In genomic region chr13:100658363-100658762, GRCh38 we compare ENCODE assay signal across 11 cellular contexts. TPM values are rescaled to one million over a fixed set of nuclear protein-coding genes. Genes with fewer than 3 reads are reported as not detected.
DNase-seq lines count a peak whose midpoint lies in the region; ATAC-seq and TF ChIP-seq lines count a peak whose summit lies in the region.
"Had no signal": no experiment of that assay in that cellular context is flagged by ENCODE, and none has a peak within 500 bp of the region (broad histone marks: within the 10 kb centered on the region; RNA-seq: fewer than 3 reads in every experiment).

No MANE protein-coding gene starts in this region.

- TF ChIP-seq CTCF in ascending aorta (IDR thresholded peaks at IDR 0.05) (no peak), breast epithelium (IDR thresholded peaks at IDR 0.05) (no peak)

- no peak overlapping the region for H3K27ac Mint-ChIP-seq in activated T-cell treated with anti-CD3 and anti-CD28 coated beads, Interleukin-2, amount 50 U/mL, for 72 hours
- peak overlapping the region; percentile 80 for H3K27ac Mint-ChIP-seq in T-helper 2 cell treated with Interferon-gamma antibody and Interleukin-4, amounts not matched to agents 5 μg/mL and 100 μg/mL, for 36 hours

- H3K27ac ChIP-seq in substantia nigra (ENCODE audit: low read depth, low read length, poor library complexity, severe bottlenecking) (peak overlapping the region; percentile 99), ascending aorta (no peak overlapping the region), breast epithelium (no peak overlapping the region)
- H3K27ac ChIP-seq: SK-N-MC had no signal

- intact Hi-C loops in ascending aorta (cut with DNase I) = no loop called here
- intact Hi-C loops in breast epithelium (cut with DNase I; ENCODE audit: low total_unique reads) = no loop called here

- ATAC-seq in activated T-cell treated with anti-CD3 and anti-CD28 coated beads, Interleukin-2, amount 50 U/mL, for 72 hours (replicated peaks in 1 of 2) = peak; percentile 25 to 44
- peak; percentile 82 for ATAC-seq in HG02943 (IDR thresholded peaks at IDR 0.05; ENCODE audit: low read depth, unreplicated experiment)

- no peak for TF ChIP-seq POLR2A in breast epithelium (IDR thresholded peaks at IDR 0.05)

- no peaks in the 10 kb centered on the region for H3K9me3 ChIP-seq in ascending aorta
- H3K9me3 ChIP-seq in breast epithelium = no peaks in the 10 kb centered on the region

- H3K36me3 ChIP-seq in ascending aorta (peaks cover 19 to 27% of the 10 kb centered on the region in 2 donors), breast epithelium (no peaks in the 10 kb centered on the region)

- H3K4me1 Mint-ChIP-seq in activated T-cell treated with anti-CD3 and anti-CD28 coated beads, Interleukin-2, amount 50 U/mL, for 72 hours (ENCODE audit: low read depth) = peaks cover 9% of the 10 kb centered on the region
- peaks cover 20% of the 10 kb centered on the region for H3K4me1 Mint-ChIP-seq in T-helper 2 cell treated with Interferon-gamma antibody and Interleukin-4, amounts not matched to agents 5 μg/mL and 100 μg/mL, for 36 hours (ENCODE audit: low read depth)

- H3K4me3 ChIP-seq in ascending aorta = no peak overlapping the region
- H3K4me3 ChIP-seq in breast epithelium = no peak overlapping the region
- H3K4me3 ChIP-seq: SK-N-MC had no signal

- DNase-seq in activated T-cell treated with anti-CD3 and anti-CD28 coated beads, Interleukin-2, amount 50 U/mL, for 72 hours = no peak
- no peak for DNase-seq in activated T-cell treated with anti-CD3 and anti-CD28 coated beads for 4 hours
- DNase-seq in T-helper 2 cell treated with Interferon-gamma antibody and Interleukin-4, amounts not matched to agents 5 μg/mL and 100 μg/mL, for 36 hours (ENCODE audit: low spot score) = no peak
- DNase-seq in substantia nigra (lab: John Stamatoyannopoulos, UW) = no peak
- no peak for DNase-seq in ascending aorta (ENCODE audit: low spot score in 2 of 2)
- no peak for DNase-seq in breast epithelium (ENCODE audit: low spot score in 2 of 2)
- DNase-seq in NCI-H146 treated with DMSO at 0.1 percent for 48 hours (lab: John Stamatoyannopoulos, UW; ENCODE audit: unreplicated experiment) = no peak
- DNase-seq: activated effector memory CD4-positive, alpha-beta T cell treated with Interleukin-2 at 50 U/mL for 16 hours; NCI-H2029 had no signal

- H3K9me3 Mint-ChIP-seq in activated T-cell treated with anti-CD3 and anti-CD28 coated beads, Interleukin-2, amount 50 U/mL, for 72 hours = no peaks in the 10 kb centered on the region
- H3K9me3 Mint-ChIP-seq in T-helper 2 cell treated with Interferon-gamma antibody and Interleukin-4, amounts not matched to agents 5 μg/mL and 100 μg/mL, for 36 hours = no peaks in the 10 kb centered on the region

- H3K27me3 ChIP-seq in ascending aorta (no peaks in the 10 kb centered on the region), breast epithelium (no peaks in the 10 kb centered on the region)

- no peaks in the 10 kb centered on the region for H3K4me1 ChIP-seq in ascending aorta
- H3K4me1 ChIP-seq in breast epithelium = no peaks in the 10 kb centered on the region

- H3K4me3 Mint-ChIP-seq in activated T-cell treated with anti-CD3 and anti-CD28 coated beads, Interleukin-2, amount 50 U/mL, for 72 hours = no peak overlapping the region
- peak overlapping the region; percentile 68 for H3K4me3 Mint-ChIP-seq in T-helper 2 cell treated with Interferon-gamma antibody and Interleukin-4, amounts not matched to agents 5 μg/mL and 100 μg/mL, for 36 hours

- peaks cover 2 to 8% of the 10 kb centered on the region in 2 donors for H3K36me3 Mint-ChIP-seq in activated T-cell treated with anti-CD3 and anti-CD28 coated beads, Interleukin-2, amount 50 U/mL, for 72 hours (ENCODE audit: insufficient read depth in 2 of 2)
- H3K36me3 Mint-ChIP-seq in T-helper 2 cell treated with Interferon-gamma antibody and Interleukin-4, amounts not matched to agents 5 μg/mL and 100 μg/mL, for 36 hours (ENCODE audit: low read depth) = peaks cover 57% of the 10 kb centered on the region

- no peaks in the 10 kb centered on the region for H3K27me3 Mint-ChIP-seq in activated T-cell treated with anti-CD3 and anti-CD28 coated beads, Interleukin-2, amount 50 U/mL, for 72 hours (ENCODE audit: low read depth)
- H3K27me3 Mint-ChIP-seq in T-helper 2 cell treated with Interferon-gamma antibody and Interleukin-4, amounts not matched to agents 5 μg/mL and 100 μg/mL, for 36 hours (ENCODE audit: low read depth) = no peaks in the 10 kb centered on the region

RNA-seq across cellular contexts. Expression of gene TMTC4, which starts 16.2 kb away (rescaled TPM):
- 10 to 100 TPM; 16.1 to 18.1 TPM for total RNA-seq in activated T-cell treated with anti-CD3 and anti-CD28 coated beads, Interleukin-2, amount 50 U/mL, for 72 hours
- total RNA-seq in ascending aorta (11.5 TPM), breast epithelium (10 to 100 TPM; 16.6 to 28.2 (median 16.8) TPM)
